In the genomic region with DNA sequence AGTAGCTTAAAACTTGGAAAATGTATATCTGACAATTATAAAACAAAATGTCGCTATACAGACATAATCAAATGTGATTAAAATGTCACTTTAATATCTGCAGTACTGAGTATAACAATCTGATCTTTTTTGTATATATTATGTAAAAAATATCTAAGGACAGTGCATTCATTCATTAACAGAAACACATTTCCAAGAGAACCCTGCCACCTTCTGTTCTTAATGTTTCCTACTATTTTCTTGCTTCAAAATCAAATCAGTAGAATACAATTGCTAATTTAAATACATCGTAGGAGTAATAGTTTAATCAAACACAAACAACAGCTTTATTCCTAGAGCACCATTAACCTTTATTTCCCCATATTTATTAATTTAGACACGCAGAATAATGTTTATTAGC, we compare ENCODE assay signal across 13 cellular contexts.
DNase-seq lines count a peak whose midpoint lies in the region; ATAC-seq and TF ChIP-seq lines count a peak whose summit lies in the region.
"Had no signal": no experiment of that assay in that cellular context is flagged by ENCODE, and none has a peak within 500 bp of the region (broad histone marks: within the 10 kb centered on the region; RNA-seq: fewer than 3 reads in every experiment).

No MANE protein-coding gene starts in this region.

- H3K4me1 Mint-ChIP-seq in activated naive CD8-positive, alpha-beta T cell treated with anti-CD3 and anti-CD28 coated beads, Interleukin-2, amount 50 U/mL, for 24 hours: no peaks in the 10 kb centered on the region

- H2AFZ ChIP-seq in PC-9: no peak overlapping the region

- no peaks in the 10 kb centered on the region for H3K36me3 ChIP-seq in PC-9 (ENCODE audit: low read depth)

- H3K4me1 ChIP-seq in PC-9 (replicated peaks; ENCODE audit: insufficient read depth) (no peaks in the 10 kb centered on the region), foreskin keratinocyte (no peaks in the 10 kb centered on the region)

- no peak overlapping the region for H3K27ac Mint-ChIP-seq in activated naive CD8-positive, alpha-beta T cell treated with anti-CD3 and anti-CD28 coated beads, Interleukin-2, amount 50 U/mL, for 24 hours

- no peaks in the 10 kb centered on the region for H3K27me3 Mint-ChIP-seq in activated naive CD8-positive, alpha-beta T cell treated with anti-CD3 and anti-CD28 coated beads, Interleukin-2, amount 50 U/mL, for 24 hours

- H3K79me2 ChIP-seq in PC-9 (ENCODE audit: low read depth): no peaks in the 10 kb centered on the region

- DNase-seq in AG04450 (ENCODE audit: low read depth, low spot score) (no peak), PC-9 (no peak), foreskin keratinocyte (no peak), hepatic stellate cell (ENCODE audit: low spot score) (no peak), DMS79 treated with DMSO at 0.1 percent for 48 hours (lab: John Stamatoyannopoulos, UW) (no peak)
- no peak for DNase-seq in activated naive CD8-positive, alpha-beta T cell treated with anti-CD3 and anti-CD28 coated beads, Interleukin-2, amount 50 U/mL, for 24 hours
- DNase-seq: activated T-cell treated with anti-CD3 and anti-CD28 coated beads, Interleukin-2, amount 50 U/mL, for 1 hour; NCI-H526 treated with DMSO at 0.1 percent for 48 hours; stimulated activated CD4-positive, alpha-beta T cell treated with anti-CD3 and anti-CD28 coated beads, Interleukin-2, amount 100 ng/mL, for 24 hours; T-helper 9 cell had no signal

- CTCF ChIA-PET in AG04450 (lab: Charles Lee) (no interaction called here), PC-9 (lab: Charles Lee) (no interaction called here)

- intact Hi-C loops in PC-9 (cut with micrococcal nuclease; ENCODE audit: unreplicated experiment): loop anchor here (5.0 to 10.0 kb wide), 2 partner anchors 421 to 568 kb away; no protein-coding TSS in a partner anchor

- 0 out of 2 replicates have a peak, but pooled peaks have one; percentile 6 for TF ChIP-seq CTCF in AG04450 (IDR thresholded peaks at IDR 0.05; ENCODE audit: low read depth, low read length)
- TF ChIP-seq CTCF in PC-9 (conservative IDR thresholded peaks at IDR 0.05): peak; percentile 49
- peak; percentile 47 for TF ChIP-seq CTCF in foreskin keratinocyte (conservative IDR thresholded peaks at IDR 0.05)

- H3K9me2 ChIP-seq in PC-9 (ENCODE audit: insufficient read depth): no peaks in the 10 kb centered on the region

- H4K20me1 ChIP-seq in PC-9 (ENCODE audit: insufficient read depth): no peaks in the 10 kb centered on the region

- H3K36me3 Mint-ChIP-seq in activated naive CD8-positive, alpha-beta T cell treated with anti-CD3 and anti-CD28 coated beads, Interleukin-2, amount 50 U/mL, for 24 hours (ENCODE audit: low read depth): no peaks in the 10 kb centered on the region

- peaks cover 5% of the 10 kb centered on the region for H3K9me3 ChIP-seq in AG04450 (ENCODE audit: control insufficient read depth, insufficient read depth, low read length)
- H3K9me3 ChIP-seq in PC-9 (ENCODE audit: insufficient read depth, low read depth): no peaks in the 10 kb centered on the region

- H3K27me3 ChIP-seq in AG04450 (ENCODE audit: control insufficient read depth, insufficient read depth, low read length): no peaks in the 10 kb centered on the region
- H3K27me3 ChIP-seq in PC-9 (ENCODE audit: insufficient read depth, low read depth): no peaks in the 10 kb centered on the region
- no peaks in the 10 kb centered on the region for H3K27me3 ChIP-seq in foreskin keratinocyte

- no peak overlapping the region for H3K4me3 Mint-ChIP-seq in activated naive CD8-positive, alpha-beta T cell treated with anti-CD3 and anti-CD28 coated beads, Interleukin-2, amount 50 U/mL, for 24 hours

- no peak overlapping the region for H3K4me2 ChIP-seq in PC-9
- H3K4me2 ChIP-seq: KMS-11 had no signal

- H3K27ac ChIP-seq in AG04450 (ENCODE audit: low read depth, low read length) (no peak overlapping the region), PC-9 (no peak overlapping the region), foreskin keratinocyte (no peak overlapping the region)
- H3K27ac ChIP-seq: KMS-11 had no signal

- BruUV-seq in PC-9 (replicated peaks; lab: Mats Ljungman, UMichigan): no TSS peak

- POLR2A ChIA-PET in AG04450 (lab: Yijun Ruan, JAX) (no interaction called here), PC-9 (lab: Charles Lee; ENCODE audit: unreplicated experiment) (no interaction called here)

- no peaks in the 10 kb centered on the region for H3F3A ChIP-seq in PC-9 (ENCODE audit: insufficient read depth, low read depth)

- no peak overlapping the region for H3K4me3 ChIP-seq in AG04450 (ENCODE audit: low read depth, low read length)
- no peak overlapping the region for H3K4me3 ChIP-seq in PC-9

- no peaks in the 10 kb centered on the region for H3K9me3 Mint-ChIP-seq in activated naive CD8-positive, alpha-beta T cell treated with anti-CD3 and anti-CD28 coated beads, Interleukin-2, amount 50 U/mL, for 24 hours

- ATAC-seq in GM18909 (IDR thresholded peaks at IDR 0.05; ENCODE audit: poor library complexity, unreplicated experiment): peak; percentile 45
- ATAC-seq in foreskin keratinocyte: no peak
- no peak for ATAC-seq in activated naive CD8-positive, alpha-beta T cell treated with anti-CD3 and anti-CD28 coated beads, Interleukin-2, amount 50 U/mL, for 24 hours
- ATAC-seq in GM21447 (IDR thresholded peaks at IDR 0.05; ENCODE audit: unreplicated experiment): no peak
